In genomic region chr7:5526190-5527037, GRCh38 we compare ENCODE assay signal across 1 cellular context.
TF ChIP-seq lines count a peak whose summit lies in the region.

No MANE protein-coding gene starts in this region.

TF ChIP-seq in WTC11, 78 proteins besides CTCF, POLR2A, EP300 and RAD21 (continued from another document and continues in another):
- TF ChIP-seq, protein P1, sequence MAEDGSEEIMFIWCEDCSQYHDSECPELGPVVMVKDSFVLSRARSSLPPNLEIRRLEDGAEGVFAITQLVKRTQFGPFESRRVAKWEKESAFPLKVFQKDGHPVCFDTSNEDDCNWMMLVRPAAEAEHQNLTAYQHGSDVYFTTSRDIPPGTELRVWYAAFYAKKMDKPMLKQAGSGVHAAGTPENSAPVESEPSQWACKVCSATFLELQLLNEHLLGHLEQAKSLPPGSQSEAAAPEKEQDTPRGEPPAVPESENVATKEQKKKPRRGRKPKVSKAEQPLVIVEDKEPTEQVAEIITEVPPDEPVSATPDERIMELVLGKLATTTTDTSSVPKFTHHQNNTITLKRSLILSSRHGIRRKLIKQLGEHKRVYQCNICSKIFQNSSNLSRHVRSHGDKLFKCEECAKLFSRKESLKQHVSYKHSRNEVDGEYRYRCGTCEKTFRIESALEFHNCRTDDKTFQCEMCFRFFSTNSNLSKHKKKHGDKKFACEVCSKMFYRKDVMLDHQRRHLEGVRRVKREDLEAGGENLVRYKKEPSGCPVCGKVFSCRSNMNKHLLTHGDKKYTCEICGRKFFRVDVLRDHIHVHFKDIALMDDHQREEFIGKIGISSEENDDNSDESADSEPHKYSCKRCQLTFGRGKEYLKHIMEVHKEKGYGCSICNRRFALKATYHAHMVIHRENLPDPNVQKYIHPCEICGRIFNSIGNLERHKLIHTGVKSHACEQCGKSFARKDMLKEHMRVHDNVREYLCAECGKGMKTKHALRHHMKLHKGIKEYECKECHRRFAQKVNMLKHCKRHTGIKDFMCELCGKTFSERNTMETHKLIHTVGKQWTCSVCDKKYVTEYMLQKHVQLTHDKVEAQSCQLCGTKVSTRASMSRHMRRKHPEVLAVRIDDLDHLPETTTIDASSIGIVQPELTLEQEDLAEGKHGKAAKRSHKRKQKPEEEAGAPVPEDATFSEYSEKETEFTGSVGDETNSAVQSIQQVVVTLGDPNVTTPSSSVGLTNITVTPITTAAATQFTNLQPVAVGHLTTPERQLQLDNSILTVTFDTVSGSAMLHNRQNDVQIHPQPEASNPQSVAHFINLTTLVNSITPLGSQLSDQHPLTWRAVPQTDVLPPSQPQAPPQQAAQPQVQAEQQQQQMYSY (CRISPR knock-in tag; IDR thresholded peaks at IDR 0.05), result no peak
- peak; percentile 67; the same call in 1 of the 2 replicates for TF ChIP-seq ARID4B (CRISPR knock-in tag; IDR thresholded peaks at IDR 0.05; ENCODE audit: borderline replicate concordance)
- no peak for TF ChIP-seq TCF7 (CRISPR knock-in tag; IDR thresholded peaks at IDR 0.05; ENCODE audit: low read depth)
- TF ChIP-seq, protein P2, sequence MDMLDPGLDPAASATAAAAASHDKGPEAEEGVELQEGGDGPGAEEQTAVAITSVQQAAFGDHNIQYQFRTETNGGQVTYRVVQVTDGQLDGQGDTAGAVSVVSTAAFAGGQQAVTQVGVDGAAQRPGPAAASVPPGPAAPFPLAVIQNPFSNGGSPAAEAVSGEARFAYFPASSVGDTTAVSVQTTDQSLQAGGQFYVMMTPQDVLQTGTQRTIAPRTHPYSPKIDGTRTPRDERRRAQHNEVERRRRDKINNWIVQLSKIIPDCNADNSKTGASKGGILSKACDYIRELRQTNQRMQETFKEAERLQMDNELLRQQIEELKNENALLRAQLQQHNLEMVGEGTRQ (CRISPR knock-in tag; IDR thresholded peaks at IDR 0.05), result no peak
- 0 out of 2 replicates have a peak, but pooled peaks have one; percentile 27 for TF ChIP-seq NFE2L1 (CRISPR knock-in tag; IDR thresholded peaks at IDR 0.05)
- no peak for TF ChIP-seq GRHL2 (CRISPR knock-in tag; IDR thresholded peaks at IDR 0.05; ENCODE audit: insufficient replicate concordance, severe bottlenecking)
- TF ChIP-seq SP1 (CRISPR knock-in tag; conservative IDR thresholded peaks at IDR 0.05), result peak; percentile 69
- peak; percentile 16; the same call in 1 of the 2 replicates for TF ChIP-seq MYBL2 (CRISPR knock-in tag; IDR thresholded peaks at IDR 0.05)
- TF ChIP-seq ETV6 (CRISPR knock-in tag; IDR thresholded peaks at IDR 0.05), result peak; percentile 62; the same call in 1 of the 2 replicates
- no peak for TF ChIP-seq ELF4 (CRISPR knock-in tag; IDR thresholded peaks at IDR 0.05; ENCODE audit: low read depth)
- TF ChIP-seq, protein P3, sequence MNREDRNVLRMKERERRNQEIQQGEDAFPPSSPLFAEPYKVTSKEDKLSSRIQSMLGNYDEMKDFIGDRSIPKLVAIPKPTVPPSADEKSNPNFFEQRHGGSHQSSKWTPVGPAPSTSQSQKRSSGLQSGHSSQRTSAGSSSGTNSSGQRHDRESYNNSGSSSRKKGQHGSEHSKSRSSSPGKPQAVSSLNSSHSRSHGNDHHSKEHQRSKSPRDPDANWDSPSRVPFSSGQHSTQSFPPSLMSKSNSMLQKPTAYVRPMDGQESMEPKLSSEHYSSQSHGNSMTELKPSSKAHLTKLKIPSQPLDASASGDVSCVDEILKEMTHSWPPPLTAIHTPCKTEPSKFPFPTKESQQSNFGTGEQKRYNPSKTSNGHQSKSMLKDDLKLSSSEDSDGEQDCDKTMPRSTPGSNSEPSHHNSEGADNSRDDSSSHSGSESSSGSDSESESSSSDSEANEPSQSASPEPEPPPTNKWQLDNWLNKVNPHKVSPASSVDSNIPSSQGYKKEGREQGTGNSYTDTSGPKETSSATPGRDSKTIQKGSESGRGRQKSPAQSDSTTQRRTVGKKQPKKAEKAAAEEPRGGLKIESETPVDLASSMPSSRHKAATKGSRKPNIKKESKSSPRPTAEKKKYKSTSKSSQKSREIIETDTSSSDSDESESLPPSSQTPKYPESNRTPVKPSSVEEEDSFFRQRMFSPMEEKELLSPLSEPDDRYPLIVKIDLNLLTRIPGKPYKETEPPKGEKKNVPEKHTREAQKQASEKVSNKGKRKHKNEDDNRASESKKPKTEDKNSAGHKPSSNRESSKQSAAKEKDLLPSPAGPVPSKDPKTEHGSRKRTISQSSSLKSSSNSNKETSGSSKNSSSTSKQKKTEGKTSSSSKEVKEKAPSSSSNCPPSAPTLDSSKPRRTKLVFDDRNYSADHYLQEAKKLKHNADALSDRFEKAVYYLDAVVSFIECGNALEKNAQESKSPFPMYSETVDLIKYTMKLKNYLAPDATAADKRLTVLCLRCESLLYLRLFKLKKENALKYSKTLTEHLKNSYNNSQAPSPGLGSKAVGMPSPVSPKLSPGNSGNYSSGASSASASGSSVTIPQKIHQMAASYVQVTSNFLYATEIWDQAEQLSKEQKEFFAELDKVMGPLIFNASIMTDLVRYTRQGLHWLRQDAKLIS (CRISPR knock-in tag; IDR thresholded peaks at IDR 0.05; ENCODE audit: borderline replicate concordance), result peak; percentile 85; the same call in 1 of the 2 replicates
- no peak for TF ChIP-seq ATF6 (CRISPR knock-in tag; IDR thresholded peaks at IDR 0.05)
- TF ChIP-seq ZNF281 (CRISPR knock-in tag; IDR thresholded peaks at IDR 0.05), result no peak
- TF ChIP-seq ZMAT4 (CRISPR knock-in tag; IDR thresholded peaks at IDR 0.05), result peak; percentile 79
- TF ChIP-seq, protein P4, sequence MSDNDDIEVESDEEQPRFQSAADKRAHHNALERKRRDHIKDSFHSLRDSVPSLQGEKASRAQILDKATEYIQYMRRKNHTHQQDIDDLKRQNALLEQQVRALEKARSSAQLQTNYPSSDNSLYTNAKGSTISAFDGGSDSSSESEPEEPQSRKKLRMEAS (CRISPR knock-in tag; IDR thresholded peaks at IDR 0.05), result peak; percentile 62
- TF ChIP-seq NFYB (CRISPR knock-in tag; conservative IDR thresholded peaks at IDR 0.05; ENCODE audit: low read depth), result no peak
- TF ChIP-seq TP53 (CRISPR knock-in tag; IDR thresholded peaks at IDR 0.05), result 0 out of 2 replicates have a peak, but pooled peaks have one; percentile 18
- no peak; the same call in 1 of the 2 replicates for TF ChIP-seq ZNF671 (CRISPR knock-in tag; IDR thresholded peaks at IDR 0.05)
- TF ChIP-seq RELA (CRISPR knock-in tag; IDR thresholded peaks at IDR 0.05; ENCODE audit: borderline replicate concordance), result no peak
- TF ChIP-seq, protein P5, sequence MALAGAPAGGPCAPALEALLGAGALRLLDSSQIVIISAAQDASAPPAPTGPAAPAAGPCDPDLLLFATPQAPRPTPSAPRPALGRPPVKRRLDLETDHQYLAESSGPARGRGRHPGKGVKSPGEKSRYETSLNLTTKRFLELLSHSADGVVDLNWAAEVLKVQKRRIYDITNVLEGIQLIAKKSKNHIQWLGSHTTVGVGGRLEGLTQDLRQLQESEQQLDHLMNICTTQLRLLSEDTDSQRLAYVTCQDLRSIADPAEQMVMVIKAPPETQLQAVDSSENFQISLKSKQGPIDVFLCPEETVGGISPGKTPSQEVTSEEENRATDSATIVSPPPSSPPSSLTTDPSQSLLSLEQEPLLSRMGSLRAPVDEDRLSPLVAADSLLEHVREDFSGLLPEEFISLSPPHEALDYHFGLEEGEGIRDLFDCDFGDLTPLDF (CRISPR knock-in tag; IDR thresholded peaks at IDR 0.05), result no peak; the same call in none of the 2 replicates
- TF ChIP-seq FOXP1 (CRISPR knock-in tag; IDR thresholded peaks at IDR 0.05; ENCODE audit: borderline replicate concordance), result peak; percentile 75
- peak; percentile 69 for TF ChIP-seq ATF3 (CRISPR knock-in tag; conservative IDR thresholded peaks at IDR 0.05)
- TF ChIP-seq ATF1 (CRISPR knock-in tag; IDR thresholded peaks at IDR 0.05), result 0 out of 2 replicates have a peak, but pooled peaks have one; percentile 20
- no peak; the same call in 1 of the 2 replicates for TF ChIP-seq TEAD4 (CRISPR knock-in tag; IDR thresholded peaks at IDR 0.05)
- TF ChIP-seq ZNF396 (CRISPR knock-in tag; IDR thresholded peaks at IDR 0.05; ENCODE audit: borderline replicate concordance), result no peak
- TF ChIP-seq SMAD3 (CRISPR knock-in tag; IDR thresholded peaks at IDR 0.05; ENCODE audit: borderline replicate concordance), result peak; percentile 80; the same call in 1 of the 2 replicates
- peak; percentile 92 for TF ChIP-seq NFATC4 (CRISPR knock-in tag; IDR thresholded peaks at IDR 0.05)
- TF ChIP-seq ERG (CRISPR knock-in tag; IDR thresholded peaks at IDR 0.05), result peak; percentile 95
- peak; percentile 95 for TF ChIP-seq ZNF416 (CRISPR knock-in tag; IDR thresholded peaks at IDR 0.05)
